Comparison of ENCODE assay signal across 8 cellular contexts in the genomic region with DNA sequence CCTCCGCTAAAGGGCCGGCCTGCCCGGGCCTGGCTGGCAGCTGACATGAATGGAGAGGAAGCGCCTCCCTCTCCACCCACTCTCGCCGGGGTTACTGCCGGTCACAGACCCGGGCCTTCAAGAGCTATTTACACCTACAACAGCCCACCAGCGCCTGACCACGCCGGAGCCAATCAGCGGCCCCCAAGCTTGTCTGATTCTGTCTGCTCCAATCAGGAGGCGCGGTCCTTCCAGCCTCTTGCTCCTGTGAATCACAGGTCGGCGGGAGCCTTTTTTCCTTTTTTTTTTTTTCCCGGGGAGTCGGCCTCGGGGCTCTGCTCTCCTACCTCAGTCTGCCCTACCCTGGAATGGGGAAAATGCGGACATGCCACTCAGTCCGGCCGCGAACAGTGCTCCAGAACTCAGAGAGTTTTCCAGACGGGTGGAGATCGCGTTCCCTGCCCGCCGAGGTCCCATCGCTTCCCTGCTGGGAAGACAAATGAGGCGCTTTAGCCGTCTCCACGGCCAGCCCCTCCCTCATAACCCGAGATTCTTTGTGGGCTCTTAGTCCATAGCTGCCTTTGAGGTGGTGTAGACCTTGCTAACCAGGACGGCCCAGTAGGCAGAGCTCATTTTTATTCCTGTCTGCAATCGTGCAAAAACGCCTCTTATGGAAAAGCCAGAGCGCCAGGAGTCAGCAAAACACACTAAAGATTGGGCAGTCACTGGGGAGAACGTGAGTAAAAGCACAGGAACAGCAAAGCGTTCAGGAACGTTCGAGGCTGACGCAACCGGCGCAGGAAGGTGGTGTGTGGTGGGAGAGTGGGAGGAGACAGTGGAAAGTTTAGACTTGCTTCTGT.
DNase-seq lines count a peak whose midpoint lies in the region; ATAC-seq, FAIRE-seq and TF ChIP-seq lines count a peak whose summit lies in the region.

No MANE protein-coding gene starts in this region.

- ATAC-seq in GM19025 (IDR thresholded peaks at IDR 0.05; ENCODE audit: low read depth, unreplicated experiment) (peak; percentile 96), HG03196 (IDR thresholded peaks at IDR 0.05; ENCODE audit: unreplicated experiment) (peak; percentile 94)

- FAIRE-seq in islet of Langerhans (lab: Jason Lieb, UNC), result peak; percentile 86

- DNase-seq in AG10803 (ENCODE audit: low read depth) (peak; percentile 99), NCI-H226 (peak; percentile 100), cerebellar cortex (ENCODE audit: low spot score) (peak; percentile 99)
- DNase-seq in activated CD4-positive, CD25-positive, alpha-beta regulatory T cell (lab: John Stamatoyannopoulos, UW), result peak; percentile 27 to 57 (median 48)
- DNase-seq in stimulated activated CD4-positive, alpha-beta T cell treated with anti-CD3 and anti-CD28 coated beads, Interleukin-12 subunit alpha, Interleukin-12 subunit beta, amount 100 ng/mL, for 24 hours (ENCODE audit: low read depth in 2 of 2), result peak; percentile 73 to 94

- peak overlapping the region; percentile 80 for H3K4me3 ChIP-seq in AG10803 (ENCODE audit: low read length)

- TF ChIP-seq CTCF in AG10803 (conservative IDR thresholded peaks at IDR 0.05; ENCODE audit: low read length), result no peak

Comparison
In these comparisons a context has a peak if more than half of its experiments do, and no peak if none do; other contexts are left out.
1. Peak in every context shown above with its lines: DNase-seq, ATAC-seq and H3K4me3 ChIP-seq.
2. DNase-seq: peak in every context shown above with its lines; median percentile 100 in NCI-H226; 99 in AG10803; 99 in cerebellar cortex; 84 in stimulated activated CD4-positive, alpha-beta T cell treated with anti-CD3 and anti-CD28 coated beads, Interleukin-12 subunit alpha, Interleukin-12 subunit beta, amount 100 ng/mL, for 24 hours; 48 in activated CD4-positive, CD25-positive, alpha-beta regulatory T cell.